In the genomic region with DNA sequence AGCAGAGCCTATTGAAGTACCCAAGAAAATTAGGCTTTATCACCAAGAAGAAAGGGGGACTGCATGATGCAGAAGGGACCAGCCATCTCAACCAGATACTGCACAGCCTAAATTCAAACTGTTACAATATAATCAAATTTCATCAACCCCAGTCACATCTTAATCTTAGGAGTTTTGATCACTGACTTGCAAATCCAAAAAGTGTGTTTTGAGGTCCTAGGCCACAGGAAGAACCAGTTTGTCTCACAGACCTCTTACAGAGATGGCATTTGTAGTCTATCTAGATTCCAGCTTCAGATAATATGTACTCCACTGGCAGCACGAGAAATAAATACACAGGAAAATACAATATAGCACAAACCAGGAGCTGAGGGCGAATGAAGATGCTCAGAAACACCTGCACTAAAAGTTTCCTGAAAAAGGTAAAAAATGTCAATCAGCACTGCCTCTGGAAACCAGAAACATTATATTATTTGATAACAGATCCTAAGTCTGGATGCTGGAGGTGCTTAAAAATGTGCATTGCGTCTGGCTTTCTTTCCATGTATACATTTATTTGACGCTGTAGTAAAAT, we compare ENCODE assay signal across 8 cellular contexts. TPM values are rescaled to one million over a fixed set of nuclear protein-coding genes. Genes with fewer than 3 reads are reported as not detected.
DNase-seq lines count a peak whose midpoint lies in the region; ATAC-seq and TF ChIP-seq lines count a peak whose summit lies in the region.

No MANE protein-coding gene starts in this region.

- H3K4me3 ChIP-seq in RWPE2 (ENCODE audit: severe bottlenecking): peak overlapping the region; percentile 37
- H3K4me3 ChIP-seq in gastrocnemius medialis: peak overlapping the region; percentile 46 to 60 (median 58)
- no peak overlapping the region for H3K4me3 ChIP-seq in endodermal cell (ENCODE audit: low read length)

- H3K36me3 ChIP-seq in RWPE2 (ENCODE audit: low read depth) (no peaks in the 10 kb centered on the region), gastrocnemius medialis (no peaks in the 10 kb centered on the region), endodermal cell (ENCODE audit: control insufficient read depth, insufficient read depth, low read length) (no peaks in the 10 kb centered on the region)

- H3K36me3 Mint-ChIP-seq in endodermal cell (ENCODE audit: low read depth): peaks cover 8% of the 10 kb centered on the region

- H3K27me3 Mint-ChIP-seq in endodermal cell (ENCODE audit: insufficient read depth): peaks cover 2% of the 10 kb centered on the region

- TF ChIP-seq CTCF in RWPE2 (IDR thresholded peaks at IDR 0.05; ENCODE audit: poor library complexity, severe bottlenecking) (no peak), gastrocnemius medialis (IDR thresholded peaks at IDR 0.05 in 4 of 5, conservative IDR thresholded peaks at IDR 0.05 in 1 of 5) (no peak), endodermal cell (conservative IDR thresholded peaks at IDR 0.05) (no peak)

- intact Hi-C loops in gastrocnemius medialis (cut with DNase I; ENCODE audit: low total_unique reads): no loop called here

- H3K9me3 ChIP-seq in RWPE2 (ENCODE audit: severe bottlenecking) (no peaks in the 10 kb centered on the region), gastrocnemius medialis (no peaks in the 10 kb centered on the region), endodermal cell (ENCODE audit: control insufficient read depth, low read length) (peaks cover 2% of the 10 kb centered on the region)

- ATAC-seq in RWPE2 (ENCODE audit: low read depth) (no peak), gastrocnemius medialis (no peak), GM19328 (IDR thresholded peaks at IDR 0.05; ENCODE audit: unreplicated experiment) (no peak), HG03469 (IDR thresholded peaks at IDR 0.05; ENCODE audit: unreplicated experiment) (no peak)

- H3K4me1 ChIP-seq in RWPE2 (ENCODE audit: insufficient read depth, poor library complexity, severe bottlenecking) (peaks cover 8% of the 10 kb centered on the region), gastrocnemius medialis (peaks cover 0 to 6% of the 10 kb centered on the region in 2 donors), endodermal cell (ENCODE audit: control insufficient read depth, insufficient read depth, low read length) (no peaks in the 10 kb centered on the region)

- H3K9me3 Mint-ChIP-seq in endodermal cell: peaks cover 8% of the 10 kb centered on the region

- H3K27ac Mint-ChIP-seq in endodermal cell: no peak overlapping the region

- no peak overlapping the region for H3K9ac ChIP-seq in endodermal cell (ENCODE audit: extremely low read depth, low read length, poor library complexity, severe bottlenecking)

- H3K4me3 Mint-ChIP-seq in endodermal cell: no peak overlapping the region

- WGBS in endodermal cell (ENCODE audit: insufficient coverage in 1 of 2, insufficient read length in 1 of 2), 2 experiments: 90 to 91% methylated on average over 4 of the region's 4 CpGs

- H3K27ac ChIP-seq in RWPE2 (ENCODE audit: poor library complexity, severe bottlenecking) (peak overlapping the region; percentile 18), epithelial cell of prostate (peak overlapping the region; percentile 57), gastrocnemius medialis (peak overlapping the region; percentile 60 to 84 (median 74)), endodermal cell (ENCODE audit: low read depth, low read length) (no peak overlapping the region)

- DNase-seq in G401 (ENCODE audit: low spot score) (peak; percentile 29), RWPE2 (ENCODE audit: low spot score) (no peak), epithelial cell of prostate (ENCODE audit: low read depth, low spot score) (no peak), gastrocnemius medialis (no peak), NCI-H2029 treated with DMSO at 0.1 percent for 48 hours (lab: John Stamatoyannopoulos, UW) (no peak), endodermal cell (no peak)

- in situ Hi-C loops in G401 (cut with HindIII; ENCODE audit: low sequenced_read_pairs) (no loop called here), gastrocnemius medialis (cut with MboI; ENCODE audit: low sequenced_read_pairs in 4 of 4) (no loop called here)

- peaks cover 2% of the 10 kb centered on the region for H3K4me1 Mint-ChIP-seq in endodermal cell

- TF ChIP-seq POLR2A in gastrocnemius medialis (IDR thresholded peaks at IDR 0.05): no peak

- no peaks in the 10 kb centered on the region for H3K27me3 ChIP-seq in RWPE2 (ENCODE audit: insufficient read depth, poor library complexity, severe bottlenecking)
- H3K27me3 ChIP-seq in gastrocnemius medialis: no peaks in the 10 kb centered on the region
- H3K27me3 ChIP-seq in endodermal cell (ENCODE audit: control insufficient read depth, insufficient read depth, low read length, poor library complexity, severe bottlenecking): no peaks in the 10 kb centered on the region

RNA-seq across cellular contexts. Expression of gene BTN3A3, which starts 0.7 kb away (rescaled TPM):
- 0.14 and 0.68 TPM in 2 replicates for total RNA-seq in G401 (2014; rRNA removed; shearing (Covaris generic))
- 1 to 10 TPM; 1.8 to 2.9 (median 2.6) TPM for total RNA-seq in gastrocnemius medialis
- 1 to 10 TPM; 1.3 to 3.9 TPM for total RNA-seq in endodermal cell
- polyA plus RNA-seq in endodermal cell (2013, experiment 1 of 2): 2.9 TPM
- polyA plus RNA-seq in endodermal cell (2013, experiment 2 of 2): 3.4 TPM

RNA-seq across cellular contexts. Expression of gene BTN2A1, which starts 18.1 kb away (rescaled TPM):
- 5.0 and 5.8 TPM in 2 replicates for total RNA-seq in G401 (2014; rRNA removed; shearing (Covaris generic))
- total RNA-seq in gastrocnemius medialis (1 to 10 TPM; 6.2 to 9.7 (median 8.1) TPM), endodermal cell (10 to 100 TPM; 15.0 to 18.7 TPM)
- polyA plus RNA-seq in endodermal cell (2013, experiment 1 of 2): 17.1 TPM
- 16.3 TPM for polyA plus RNA-seq in endodermal cell (2013, experiment 2 of 2)

RNA-seq across cellular contexts. Expression of gene BTN3A1, which starts 37.6 kb away (rescaled TPM):
- 1.4 and 2.2 TPM in 2 replicates for total RNA-seq in G401 (2014; rRNA removed; shearing (Covaris generic))
- total RNA-seq in gastrocnemius medialis: 1 to 10 TPM; 2.5 to 3.5 (median 3.1) TPM
- total RNA-seq in endodermal cell: 1 to 10 TPM; 1.9 to 2.0 TPM
- polyA plus RNA-seq in endodermal cell (2013, experiment 1 of 2): 10.2 TPM
- polyA plus RNA-seq in endodermal cell (2013, experiment 2 of 2): 8.4 TPM

RNA-seq across cellular contexts. Expression of gene BTN2A2, which starts 56.7 kb away (rescaled TPM):
- total RNA-seq in G401 (2014; rRNA removed; shearing (Covaris generic)): 8.2 and 11.3 TPM in 2 replicates
- total RNA-seq in gastrocnemius medialis (1 to 10 TPM; 1.1 to 4.8 (median 1.5) TPM), endodermal cell (10 to 100 TPM; 11.3 to 23.5 TPM)
- 14.1 TPM for polyA plus RNA-seq in endodermal cell (2013, experiment 1 of 2)
- 16.1 TPM for polyA plus RNA-seq in endodermal cell (2013, experiment 2 of 2)
